Comparison of ENCODE assay signal across 15 cellular contexts in genomic region chr5:138770977-138771376, GRCh38.
"Had no signal": no experiment of that assay in that cellular context is flagged by ENCODE, and none has a peak within 500 bp of the region (broad histone marks: within the 10 kb centered on the region; RNA-seq: fewer than 3 reads in every experiment).

No MANE protein-coding gene starts in this region.

- ATAC-seq: activated CD8-positive, alpha-beta T cell treated with anti-CD3 and anti-CD28 coated beads, Interleukin-2, amount 10 ng/mL, durations not matched to agents 7 days and 5 days; foreskin keratinocyte; heart right ventricle; left lung; natural killer cell; psoas muscle; sciatic nerve; stimulated activated memory B cell treated with anti-CD40 and anti-IgM and Interleukin-4, amounts not matched to agents 10 μg/mL and 1 μg/mL and 100 μg/mL, for 72 hours had no signal

- H3K9me3 Mint-ChIP-seq: natural killer cell; stimulated activated memory B cell treated with anti-CD40 and anti-IgM and Interleukin-4, amounts not matched to agents 10 μg/mL and 1 μg/mL and 100 μg/mL, for 72 hours had no signal

- H3K27ac Mint-ChIP-seq: activated CD8-positive, alpha-beta T cell treated with anti-CD3 and anti-CD28 coated beads, Interleukin-2, amount 10 ng/mL, durations not matched to agents 7 days and 5 days; natural killer cell; stimulated activated memory B cell treated with anti-CD40 and anti-IgM and Interleukin-4, amounts not matched to agents 10 μg/mL and 1 μg/mL and 100 μg/mL, for 72 hours had no signal

- DNase-seq: activated CD4-positive, alpha-beta T cell treated with anti-CD3 and anti-CD28 coated beads for 4 hours; activated CD8-positive, alpha-beta memory T cell treated with anti-CD3 and anti-CD28 coated beads, Interleukin-2, amount 50 U/mL, for 48 hours; activated CD8-positive, alpha-beta T cell treated with anti-CD3 and anti-CD28 coated beads, Interleukin-2, amount 10 ng/mL, durations not matched to agents 7 days and 5 days; aorta; foreskin keratinocyte; heart right ventricle; left lung; natural killer cell; nucleus accumbens; psoas muscle; spleen; stimulated activated CD4-positive, alpha-beta T cell treated with anti-CD3 and anti-CD28 coated beads, Interleukin-1b, Interleukin-23, amount 100 ng/mL, for 48 hours; T-helper 9 cell had no signal

- H3K36me3 Mint-ChIP-seq: natural killer cell had no signal

- H3K4me3 Mint-ChIP-seq: activated CD8-positive, alpha-beta T cell treated with anti-CD3 and anti-CD28 coated beads, Interleukin-2, amount 10 ng/mL, durations not matched to agents 7 days and 5 days; natural killer cell; stimulated activated memory B cell treated with anti-CD40 and anti-IgM and Interleukin-4, amounts not matched to agents 10 μg/mL and 1 μg/mL and 100 μg/mL, for 72 hours had no signal

- H3K27me3 Mint-ChIP-seq: stimulated activated memory B cell treated with anti-CD40 and anti-IgM and Interleukin-4, amounts not matched to agents 10 μg/mL and 1 μg/mL and 100 μg/mL, for 72 hours had no signal
